Comparison of ENCODE assay signal across 1 cellular context in the genomic region with DNA sequence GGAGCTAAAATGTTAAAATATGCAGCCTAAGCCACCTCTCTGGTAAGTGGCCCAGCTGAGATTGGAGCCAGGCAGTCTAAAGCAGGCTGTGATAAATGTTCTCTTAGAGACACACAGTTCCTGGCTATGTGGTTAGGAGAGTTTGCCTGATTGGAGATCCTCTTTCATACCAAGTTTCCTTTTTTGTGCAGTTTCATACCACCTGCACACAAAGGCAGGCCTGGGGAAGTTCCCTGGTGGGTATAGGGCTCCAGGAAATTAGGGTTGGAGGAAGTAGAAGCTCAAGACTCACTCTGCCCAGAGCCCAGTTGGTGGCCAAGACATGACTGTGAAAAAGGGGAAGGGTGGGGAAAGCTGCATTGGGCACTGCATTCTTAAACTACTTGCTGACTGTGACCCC.
A peak's percentile ranks its signal among the peaks of the same experiment; 100 is the strongest.
TF ChIP-seq lines count a peak whose summit lies in the region.

No MANE protein-coding gene starts in this region.

TF ChIP-seq in GM12878, 131 proteins besides CTCF, POLR2A, EP300 and RAD21 (continued from another document):
- TF ChIP-seq SKIL (IDR thresholded peaks at IDR 0.05; ENCODE audit: low read depth, poor library complexity, severe bottlenecking) (no peak), IKZF2 (IDR thresholded peaks at IDR 0.05) (0 out of 4 replicates have a peak, but pooled peaks have one; percentile 25 to 31), EED (IDR thresholded peaks at IDR 0.05; ENCODE audit: low read depth) (peak; percentile 40; the same call in 1 of the 2 replicates), KDM1A (IDR thresholded peaks at IDR 0.05; ENCODE audit: borderline replicate concordance) (no peak)
